ENCODE assay signal across 8 cellular contexts in genomic region chr12:65313704-65314317, GRCh38. TPM values are rescaled to one million over a fixed set of nuclear protein-coding genes. Genes with fewer than 3 reads are reported as not detected.
DNase-seq lines count a peak whose midpoint lies in the region; ATAC-seq and TF ChIP-seq lines count a peak whose summit lies in the region.

No MANE protein-coding gene starts in this region.

- H3K27ac ChIP-seq in KMS-11 (no peak overlapping the region), VCaP (no peak overlapping the region), right lobe of liver (no peak overlapping the region)

- H3K27ac Mint-ChIP-seq in natural killer cell treated with Interleukin-12 subunit alpha and Interleukin-12 subunit beta and Interleukin-15 and Interleukin-18, amount 100 ng/mL, for 72 hours = no peak overlapping the region
- no peak overlapping the region for H3K27ac Mint-ChIP-seq in activated CD8-positive, alpha-beta memory T cell treated with anti-CD3 and anti-CD28 coated beads, Interleukin-2, amount 10 ng/mL, durations not matched to agents 7 days and 5 days

- peak in 3 of 4 donors; percentile 47 to 53 (median 49) for ATAC-seq in right lobe of liver
- no peak for ATAC-seq in natural killer cell treated with Interleukin-12 subunit alpha and Interleukin-12 subunit beta and Interleukin-15 and Interleukin-18, amount 100 ng/mL, for 72 hours
- no peak for ATAC-seq in activated CD8-positive, alpha-beta memory T cell treated with anti-CD3 and anti-CD28 coated beads, Interleukin-2, amount 10 ng/mL, durations not matched to agents 7 days and 5 days

- no peak overlapping the region for H3K4me3 Mint-ChIP-seq in natural killer cell treated with Interleukin-12 subunit alpha and Interleukin-12 subunit beta and Interleukin-15 and Interleukin-18, amount 100 ng/mL, for 72 hours
- H3K4me3 Mint-ChIP-seq in activated CD8-positive, alpha-beta memory T cell treated with anti-CD3 and anti-CD28 coated beads, Interleukin-2, amount 10 ng/mL, durations not matched to agents 7 days and 5 days = no peak overlapping the region

- no peak overlapping the region for H3K4me2 ChIP-seq in KMS-11

- TF ChIP-seq POLR2A in right lobe of liver (IDR thresholded peaks at IDR 0.05) = no peak

- CTCF ChIA-PET in activated CD8-positive, alpha-beta memory T cell treated with anti-CD3 and anti-CD28 coated beads, Interleukin-2, amount 10 ng/mL, durations not matched to agents 7 days and 5 days (lab: Charles Lee) = interaction anchor here (1.3 kb wide), 1 partner anchor 14 kb away, joined by 3 read pairs; no protein-coding TSS in a partner anchor

- H3K4me3 ChIP-seq in KMS-11 (IDR thresholded peaks at IDR 0.05; ENCODE audit: insufficient read depth, low read depth, low read length) = no peak overlapping the region
- H3K4me3 ChIP-seq in right lobe of liver = no peak overlapping the region

- peak; percentile 11 for DNase-seq in CD1c-positive myeloid dendritic cell (ENCODE audit: extremely low spot score)
- no peak for DNase-seq in right lobe of liver
- DNase-seq in natural killer cell treated with Interleukin-12 subunit alpha and Interleukin-12 subunit beta and Interleukin-15 and Interleukin-18, amount 100 ng/mL, for 72 hours (ENCODE audit: low spot score) = no peak
- no peak for DNase-seq in activated naive CD4-positive, alpha-beta T cell (lab: John Stamatoyannopoulos, UW)
- no peak for DNase-seq in NCI-H1092 (lab: John Stamatoyannopoulos, UW)
- no peak for DNase-seq in activated CD8-positive, alpha-beta memory T cell treated with anti-CD3 and anti-CD28 coated beads, Interleukin-2, amount 10 ng/mL, durations not matched to agents 7 days and 5 days

- intact Hi-C loops in right lobe of liver (cut with DNase I) = loop anchor here in 1 of 2 donors (10.0 kb wide), 1 partner anchor 251 kb away; no protein-coding TSS in a partner anchor

- peaks cover 8 to 21% of the 10 kb centered on the region in 2 donors for H3K27me3 Mint-ChIP-seq in natural killer cell treated with Interleukin-12 subunit alpha and Interleukin-12 subunit beta and Interleukin-15 and Interleukin-18, amount 100 ng/mL, for 72 hours
- peaks cover 21% of the 10 kb centered on the region for H3K27me3 Mint-ChIP-seq in activated CD8-positive, alpha-beta memory T cell treated with anti-CD3 and anti-CD28 coated beads, Interleukin-2, amount 10 ng/mL, durations not matched to agents 7 days and 5 days

- no peaks in the 10 kb centered on the region for H3K4me1 Mint-ChIP-seq in natural killer cell treated with Interleukin-12 subunit alpha and Interleukin-12 subunit beta and Interleukin-15 and Interleukin-18, amount 100 ng/mL, for 72 hours (ENCODE audit: low read depth in 2 of 2)
- H3K4me1 Mint-ChIP-seq in activated CD8-positive, alpha-beta memory T cell treated with anti-CD3 and anti-CD28 coated beads, Interleukin-2, amount 10 ng/mL, durations not matched to agents 7 days and 5 days = no peaks in the 10 kb centered on the region

- H3K27me3 ChIP-seq in KMS-11 (ENCODE audit: insufficient read depth, low read depth) = no peaks in the 10 kb centered on the region
- H3K27me3 ChIP-seq in right lobe of liver = no peaks in the 10 kb centered on the region

- 16% methylated on average over 2 of the region's 2 CpGs for WGBS in right lobe of liver (ENCODE audit: insufficient coverage, low coverage, low lambda C conversion rate, missing lambda C conversion rate)

- H3K9me3 ChIP-seq in right lobe of liver = no peaks in the 10 kb centered on the region

- no peaks in the 10 kb centered on the region for H3K36me3 Mint-ChIP-seq in natural killer cell treated with Interleukin-12 subunit alpha and Interleukin-12 subunit beta and Interleukin-15 and Interleukin-18, amount 100 ng/mL, for 72 hours
- no peaks in the 10 kb centered on the region for H3K36me3 Mint-ChIP-seq in activated CD8-positive, alpha-beta memory T cell treated with anti-CD3 and anti-CD28 coated beads, Interleukin-2, amount 10 ng/mL, durations not matched to agents 7 days and 5 days

- H3K36me3 ChIP-seq in KMS-11 (ENCODE audit: insufficient read depth) = no peaks in the 10 kb centered on the region
- H3K36me3 ChIP-seq in right lobe of liver = no peaks in the 10 kb centered on the region

- TF ChIP-seq CTCF in KMS-11 (conservative IDR thresholded peaks at IDR 0.05; ENCODE audit: low read depth, low read length) (peak; percentile 86), VCaP (conservative IDR thresholded peaks at IDR 0.05) (peak; percentile 88), right lobe of liver (IDR thresholded peaks at IDR 0.05) (peak; percentile 49 to 62 (median 54))

- H3K9ac ChIP-seq in KMS-11 = no peak overlapping the region

- no peak overlapping the region for H2AFZ ChIP-seq in KMS-11 (ENCODE audit: low read depth)

- H3K9me3 Mint-ChIP-seq in natural killer cell treated with Interleukin-12 subunit alpha and Interleukin-12 subunit beta and Interleukin-15 and Interleukin-18, amount 100 ng/mL, for 72 hours = no peaks in the 10 kb centered on the region
- H3K9me3 Mint-ChIP-seq in activated CD8-positive, alpha-beta memory T cell treated with anti-CD3 and anti-CD28 coated beads, Interleukin-2, amount 10 ng/mL, durations not matched to agents 7 days and 5 days (ENCODE audit: low read depth) = no peaks in the 10 kb centered on the region

- H3K4me1 ChIP-seq in KMS-11 (ENCODE audit: low read depth, poor library complexity, severe bottlenecking) (no peaks in the 10 kb centered on the region), right lobe of liver (no peaks in the 10 kb centered on the region)

- H4K20me1 ChIP-seq in KMS-11 (ENCODE audit: insufficient read depth) = no peaks in the 10 kb centered on the region

- no peaks in the 10 kb centered on the region for H3K79me2 ChIP-seq in KMS-11 (ENCODE audit: insufficient read depth, low read depth)

RNA-seq across cellular contexts. Expression of gene MSRB3, which starts 35.3 kb away (rescaled TPM):
- 1 to 10 TPM; 1.4 to 5.6 (median 2.6) TPM for total RNA-seq in right lobe of liver
- total RNA-seq in natural killer cell treated with Interleukin-12 subunit alpha and Interleukin-12 subunit beta and Interleukin-15 and Interleukin-18, amount 100 ng/mL, for 72 hours = 1 to 10 TPM in 1 of 2 donors, under 1 TPM in 1; 0.11 to 1.2 TPM
- not detected for total RNA-seq in activated CD8-positive, alpha-beta memory T cell treated with anti-CD3 and anti-CD28 coated beads, Interleukin-2, amount 10 ng/mL, durations not matched to agents 7 days and 5 days

Comparison
In these comparisons a context has a peak if more than half of its experiments do, and no peak if none do; other contexts are left out.
1. ATAC-seq: peak in right lobe of liver (3 of 4); none in natural killer cell treated with Interleukin-12 subunit alpha and Interleukin-12 subunit beta and Interleukin-15 and Interleukin-18, amount 100 ng/mL, for 72 hours (0 of 2) and activated CD8-positive, alpha-beta memory T cell treated with anti-CD3 and anti-CD28 coated beads, Interleukin-2, amount 10 ng/mL, durations not matched to agents 7 days and 5 days (single experiment).
2. Peak in every context shown above with its lines, with median percentiles within 50 percentile points of each other: CTCF ChIP-seq.